In the genomic region with DNA sequence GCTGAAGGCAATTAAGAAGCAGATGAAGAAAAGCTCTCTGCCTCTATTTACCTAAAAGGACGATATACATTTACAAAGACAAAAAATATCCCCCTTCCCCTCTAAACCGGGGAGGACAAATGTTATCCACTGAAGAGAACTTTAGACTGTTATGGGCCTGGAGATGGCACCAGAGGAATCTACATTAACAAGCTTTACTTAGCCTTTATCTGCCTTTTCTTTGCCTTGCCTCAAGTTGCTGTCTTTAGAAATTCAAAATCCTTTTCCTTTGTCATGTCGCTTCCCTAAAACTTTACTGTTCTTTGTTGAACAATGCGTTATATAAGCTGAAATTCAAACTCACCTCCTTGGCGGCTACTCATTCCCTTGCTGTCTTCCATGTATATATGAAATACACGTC, we compare ENCODE assay signal across 34 cellular contexts.
"Had no signal": no experiment of that assay in that cellular context is flagged by ENCODE, and none has a peak within 500 bp of the region (broad histone marks: within the 10 kb centered on the region; RNA-seq: fewer than 3 reads in every experiment).

No MANE protein-coding gene starts in this region.

- H3K36me3 Mint-ChIP-seq: activated CD4-positive, alpha-beta memory T cell treated with anti-CD3 and anti-CD28 coated beads for 36 hours; activated naive CD4-positive, alpha-beta T cell treated with anti-CD3 and anti-CD28 coated beads, Interleukin-2, amount 10 ng/mL, durations not matched to agents 7 days and 5 days; activated naive CD4-positive, alpha-beta T cell treated with anti-CD3 and anti-CD28 coated beads, Interleukin-2, amount 50 U/mL, for 72 hours; activated naive CD8-positive, alpha-beta T cell treated with anti-CD3 and anti-CD28 coated beads, Interleukin-2, amount 10 ng/mL, durations not matched to agents 7 days and 5 days had no signal

- H3K4me1 Mint-ChIP-seq: activated CD4-positive, alpha-beta T cell treated with anti-CD3 and anti-CD28 coated beads for 36 hours; activated CD4-positive, alpha-beta T cell treated with anti-CD3 and anti-CD28 coated beads, Interleukin-2, amount 10 ng/mL, durations not matched to agents 24 days and 14 days; activated naive CD4-positive, alpha-beta T cell treated with anti-CD3 and anti-CD28 coated beads, Interleukin-2, amount 10 ng/mL, durations not matched to agents 7 days and 5 days; activated naive CD8-positive, alpha-beta T cell treated with anti-CD3 and anti-CD28 coated beads, Interleukin-2, amount 10 ng/mL, durations not matched to agents 7 days and 5 days; central memory CD8-positive, alpha-beta T cell; T-helper 17 cell had no signal

- H3K27me3 Mint-ChIP-seq: activated CD4-positive, alpha-beta memory T cell treated with anti-CD3 and anti-CD28 coated beads for 36 hours; activated CD4-positive, alpha-beta T cell treated with anti-CD3 and anti-CD28 coated beads for 36 hours; activated CD4-positive, alpha-beta T cell treated with anti-CD3 and anti-CD28 coated beads, Interleukin-2, amount 10 ng/mL, durations not matched to agents 24 days and 14 days; activated naive CD4-positive, alpha-beta T cell treated with anti-CD3 and anti-CD28 coated beads, Interleukin-2, amount 10 ng/mL, durations not matched to agents 7 days and 5 days; activated naive CD8-positive, alpha-beta T cell treated with anti-CD3 and anti-CD28 coated beads, Interleukin-2, amount 10 ng/mL, durations not matched to agents 7 days and 5 days; activated T-cell treated with anti-CD3 and anti-CD28 coated beads, Interleukin-2, amount 50 U/mL, for 24 hours; central memory CD8-positive, alpha-beta T cell; effector memory CD8-positive, alpha-beta T cell; T-helper 17 cell had no signal

- H3K4me3 ChIP-seq: ascending aorta, esophagus muscularis mucosa, gastrocnemius medialis, heart left ventricle had no signal

- FAIRE-seq: bronchial epithelial cell had no signal

- DNase-seq: activated CD4-positive, alpha-beta memory T cell treated with anti-CD3 and anti-CD28 coated beads for 36 hours; activated CD4-positive, alpha-beta T cell treated with anti-CD3 and anti-CD28 coated beads for 36 hours; activated CD4-positive, alpha-beta T cell treated with anti-CD3 and anti-CD28 coated beads, Interleukin-2, amount 10 ng/mL, durations not matched to agents 24 days and 14 days; activated CD4-positive, CD25-positive, alpha-beta regulatory T cell; activated CD4-positive, CD25-positive, alpha-beta regulatory T cell treated with anti-CD3 and anti-CD28 coated beads, Interleukin-2, amount 50 U/mL, for 72 hours; activated CD8-positive, alpha-beta memory T cell treated with anti-CD3 and anti-CD28 coated beads, Interleukin-2, amount 50 U/mL, for 48 hours; activated CD8-positive, alpha-beta T cell treated with anti-CD3 and anti-CD28 coated beads, Interleukin-2, amount 10 ng/mL, durations not matched to agents 7 days and 5 days; activated gamma-delta T cell; activated naive CD4-positive, alpha-beta T cell; activated naive CD4-positive, alpha-beta T cell treated with anti-CD3 and anti-CD28 coated beads, Interleukin-2, amount 10 ng/mL, durations not matched to agents 7 days and 5 days; activated naive CD8-positive, alpha-beta T cell treated with anti-CD3 and anti-CD28 coated beads, Interleukin-2, amount 10 ng/mL, durations not matched to agents 7 days and 5 days; activated T-cell treated with anti-CD3 and anti-CD28 coated beads for 4 hours; activated T-cell treated with anti-CD3 and anti-CD28 coated beads, Interleukin-2, amount 50 U/mL, for 24 hours; activated T-cell treated with anti-CD3 and anti-CD28 coated beads, Interleukin-2, amount 50 U/mL, for 72 hours; brain microvascular endothelial cell; cortex of kidney; dermis blood vessel endothelial cell; effector CD4-positive, alpha-beta T cell; effector memory CD8-positive, alpha-beta T cell; erythroblast; foreskin keratinocyte; gastrocnemius medialis; glutamatergic neuron; heart left ventricle; T-helper 1 cell; T-helper 17 cell; T1000; WERI-Rb-1 had no signal

- ATAC-seq: activated CD4-positive, alpha-beta T cell treated with anti-CD3 and anti-CD28 coated beads for 36 hours; activated CD8-positive, alpha-beta T cell treated with anti-CD3 and anti-CD28 coated beads, Interleukin-2, amount 10 ng/mL, durations not matched to agents 7 days and 5 days; activated naive CD4-positive, alpha-beta T cell treated with anti-CD3 and anti-CD28 coated beads, Interleukin-2, amount 50 U/mL, for 72 hours; activated T-cell treated with anti-CD3 and anti-CD28 coated beads, Interleukin-2, amount 50 U/mL, for 72 hours; effector memory CD8-positive, alpha-beta T cell; foreskin keratinocyte; gastrocnemius medialis; heart left ventricle; T-helper 17 cell had no signal

- H3K4me3 Mint-ChIP-seq: activated CD4-positive, alpha-beta memory T cell treated with anti-CD3 and anti-CD28 coated beads for 36 hours; activated CD4-positive, alpha-beta T cell treated with anti-CD3 and anti-CD28 coated beads for 36 hours; activated CD4-positive, alpha-beta T cell treated with anti-CD3 and anti-CD28 coated beads, Interleukin-2, amount 10 ng/mL, durations not matched to agents 24 days and 14 days; activated CD8-positive, alpha-beta T cell treated with anti-CD3 and anti-CD28 coated beads, Interleukin-2, amount 10 ng/mL, durations not matched to agents 7 days and 5 days; activated naive CD4-positive, alpha-beta T cell treated with anti-CD3 and anti-CD28 coated beads, Interleukin-2, amount 10 ng/mL, durations not matched to agents 7 days and 5 days; activated naive CD8-positive, alpha-beta T cell treated with anti-CD3 and anti-CD28 coated beads, Interleukin-2, amount 10 ng/mL, durations not matched to agents 7 days and 5 days; activated T-cell treated with anti-CD3 and anti-CD28 coated beads, Interleukin-2, amount 50 U/mL, for 24 hours; activated T-cell treated with anti-CD3 and anti-CD28 coated beads, Interleukin-2, amount 50 U/mL, for 72 hours; central memory CD8-positive, alpha-beta T cell; effector memory CD8-positive, alpha-beta T cell; T-helper 17 cell; T-helper 2 cell treated with Interferon-gamma antibody and Interleukin-4, amounts not matched to agents 5 μg/mL and 100 μg/mL, for 36 hours had no signal

- H3K27ac ChIP-seq: ascending aorta, brain microvascular endothelial cell, esophagus muscularis mucosa, foreskin keratinocyte, gastrocnemius medialis, heart left ventricle, WERI-Rb-1 had no signal

- H3K9me3 ChIP-seq: ascending aorta, esophagus muscularis mucosa, gastrocnemius medialis, heart left ventricle had no signal

- H3K27ac Mint-ChIP-seq: activated CD4-positive, alpha-beta memory T cell treated with anti-CD3 and anti-CD28 coated beads for 36 hours; activated CD4-positive, alpha-beta T cell treated with anti-CD3 and anti-CD28 coated beads for 36 hours; activated CD4-positive, alpha-beta T cell treated with anti-CD3 and anti-CD28 coated beads, Interleukin-2, amount 10 ng/mL, durations not matched to agents 24 days and 14 days; activated CD8-positive, alpha-beta T cell treated with anti-CD3 and anti-CD28 coated beads, Interleukin-2, amount 10 ng/mL, durations not matched to agents 7 days and 5 days; activated naive CD4-positive, alpha-beta T cell treated with anti-CD3 and anti-CD28 coated beads, Interleukin-2, amount 10 ng/mL, durations not matched to agents 7 days and 5 days; activated naive CD4-positive, alpha-beta T cell treated with anti-CD3 and anti-CD28 coated beads, Interleukin-2, amount 50 U/mL, for 72 hours; activated naive CD8-positive, alpha-beta T cell treated with anti-CD3 and anti-CD28 coated beads, Interleukin-2, amount 10 ng/mL, durations not matched to agents 7 days and 5 days; activated T-cell treated with anti-CD3 and anti-CD28 coated beads, Interleukin-2, amount 50 U/mL, for 24 hours; activated T-cell treated with anti-CD3 and anti-CD28 coated beads, Interleukin-2, amount 50 U/mL, for 72 hours; effector memory CD8-positive, alpha-beta T cell; T-helper 17 cell; T-helper 2 cell treated with Interferon-gamma antibody and Interleukin-4, amounts not matched to agents 5 μg/mL and 100 μg/mL, for 36 hours had no signal

- H3K36me3 ChIP-seq: ascending aorta, brain microvascular endothelial cell, esophagus muscularis mucosa, gastrocnemius medialis, heart left ventricle, WERI-Rb-1 had no signal

- H3K27me3 ChIP-seq: ascending aorta, brain microvascular endothelial cell, esophagus muscularis mucosa, foreskin keratinocyte, gastrocnemius medialis, heart left ventricle had no signal

- H3K4me1 ChIP-seq: ascending aorta, esophagus muscularis mucosa, foreskin keratinocyte, gastrocnemius medialis, heart left ventricle had no signal
